Comparison of ENCODE assay signal across 8 cellular contexts in genomic region chr3:30768703-30769550, GRCh38.
DNase-seq lines count a peak whose midpoint lies in the region; ATAC-seq and TF ChIP-seq lines count a peak whose summit lies in the region.

No MANE protein-coding gene starts in this region.

- intact Hi-C loops in activated T-helper 1 cell treated with anti-CD3 and anti-CD28 coated beads, Interleukin-12 subunit alpha, Interleukin-12 subunit beta, Interleukin-2, Interleukin-4 antibody, amounts not matched to agents 30 ng/mL and 10 ng/mL and 1 ng/mL, durations not matched to agents 14 hours and 24 hours and 36 hours (cut with micrococcal nuclease), result loop anchor here (1.0 to 5.0 kb wide), 7 partner anchors 158 to 1373 kb away; partner anchors contain the start of gene STT3B

- H3K9me3 ChIP-seq in thoracic aorta, result no peaks in the 10 kb centered on the region

- H3K4me3 ChIP-seq in fibroblast of villous mesenchyme (ENCODE audit: low read depth, low read length), result no peak overlapping the region
- no peak overlapping the region for H3K4me3 ChIP-seq in thoracic aorta

- no peaks in the 10 kb centered on the region for H3K36me3 ChIP-seq in thoracic aorta

- H3K4me1 Mint-ChIP-seq in activated T-helper 1 cell treated with anti-CD3 and anti-CD28 coated beads, Interleukin-12 subunit alpha, Interleukin-12 subunit beta, Interleukin-2, Interleukin-4 antibody, amounts not matched to agents 30 ng/mL and 10 ng/mL and 1 ng/mL, durations not matched to agents 14 hours and 24 hours and 36 hours (ENCODE audit: low read depth), result peaks cover 14% of the 10 kb centered on the region

- no peak overlapping the region for H3K27ac Mint-ChIP-seq in activated T-helper 1 cell treated with anti-CD3 and anti-CD28 coated beads, Interleukin-12 subunit alpha, Interleukin-12 subunit beta, Interleukin-2, Interleukin-4 antibody, amounts not matched to agents 30 ng/mL and 10 ng/mL and 1 ng/mL, durations not matched to agents 14 hours and 24 hours and 36 hours

- H3K27ac ChIP-seq in thoracic aorta, result no peak overlapping the region

- TF ChIP-seq CTCF in GM12872 (IDR thresholded peaks at IDR 0.05; ENCODE audit: insufficient read depth, low read depth, low read length) (peak; percentile 78), fibroblast of villous mesenchyme (IDR thresholded peaks at IDR 0.05; ENCODE audit: insufficient read depth, low read depth, low read length) (peak; percentile 90), omental fat pad (IDR thresholded peaks at IDR 0.05) (peak in 2 of 3 donors; percentile 34 to 49), thoracic aorta (IDR thresholded peaks at IDR 0.05) (peak; percentile 88)

- H3K27me3 ChIP-seq in thoracic aorta (replicated peaks; ENCODE audit: insufficient read depth), result no peaks in the 10 kb centered on the region

- H3K4me1 ChIP-seq in thoracic aorta (ENCODE audit: control insufficient read depth in 1 of 2, low read depth in 2 of 2), result peaks cover 0 to 9% of the 10 kb centered on the region in 2 donors

- DNase-seq in OCI-M1 (lab: John Stamatoyannopoulos, UW), result peak; percentile 74
- peak; percentile 59 for DNase-seq in activated T-helper 1 cell treated with anti-CD3 and anti-CD28 coated beads, Interleukin-12 subunit alpha, Interleukin-12 subunit beta, Interleukin-2, Interleukin-4 antibody, amounts not matched to agents 30 ng/mL and 10 ng/mL and 1 ng/mL, durations not matched to agents 14 hours and 24 hours and 36 hours (ENCODE audit: low spot score)
- peak; percentile 67 for DNase-seq in fibroblast of villous mesenchyme (ENCODE audit: low read depth)
- DNase-seq in omental fat pad (ENCODE audit: low spot score), result peak; percentile 80
- DNase-seq in thoracic aorta (ENCODE audit: low spot score), result peak; percentile 9

- no peaks in the 10 kb centered on the region for H3K36me3 Mint-ChIP-seq in activated T-helper 1 cell treated with anti-CD3 and anti-CD28 coated beads, Interleukin-12 subunit alpha, Interleukin-12 subunit beta, Interleukin-2, Interleukin-4 antibody, amounts not matched to agents 30 ng/mL and 10 ng/mL and 1 ng/mL, durations not matched to agents 14 hours and 24 hours and 36 hours (ENCODE audit: low read depth)

- ATAC-seq in HG03342 (IDR thresholded peaks at IDR 0.05; ENCODE audit: unreplicated experiment) (peak; percentile 67), omental fat pad (ENCODE audit: low FRiP score) (no peak), thoracic aorta (ENCODE audit: insufficient number of reproducible peaks, low FRiP score, low read depth) (peak; percentile 32), GM19023 (IDR thresholded peaks at IDR 0.05; ENCODE audit: unreplicated experiment) (no peak)

- no peaks in the 10 kb centered on the region for H3K9me3 Mint-ChIP-seq in activated T-helper 1 cell treated with anti-CD3 and anti-CD28 coated beads, Interleukin-12 subunit alpha, Interleukin-12 subunit beta, Interleukin-2, Interleukin-4 antibody, amounts not matched to agents 30 ng/mL and 10 ng/mL and 1 ng/mL, durations not matched to agents 14 hours and 24 hours and 36 hours

- H3K27me3 Mint-ChIP-seq in activated T-helper 1 cell treated with anti-CD3 and anti-CD28 coated beads, Interleukin-12 subunit alpha, Interleukin-12 subunit beta, Interleukin-2, Interleukin-4 antibody, amounts not matched to agents 30 ng/mL and 10 ng/mL and 1 ng/mL, durations not matched to agents 14 hours and 24 hours and 36 hours (ENCODE audit: insufficient read depth), result peaks cover 20% of the 10 kb centered on the region

- no peak overlapping the region for H3K4me3 Mint-ChIP-seq in activated T-helper 1 cell treated with anti-CD3 and anti-CD28 coated beads, Interleukin-12 subunit alpha, Interleukin-12 subunit beta, Interleukin-2, Interleukin-4 antibody, amounts not matched to agents 30 ng/mL and 10 ng/mL and 1 ng/mL, durations not matched to agents 14 hours and 24 hours and 36 hours

Comparison
In these comparisons a context has a peak if more than half of its experiments do, and no peak if none do; other contexts are left out.
1. ATAC-seq: peak in HG03342 (single experiment) and thoracic aorta (single experiment); none in omental fat pad (single experiment) and GM19023 (single experiment).
2. DNase-seq: peak in every context shown above with its lines; median percentile 80 in omental fat pad; 74 in OCI-M1; 67 in fibroblast of villous mesenchyme; 59 in activated T-helper 1 cell treated with anti-CD3 and anti-CD28 coated beads, Interleukin-12 subunit alpha, Interleukin-12 subunit beta, Interleukin-2, Interleukin-4 antibody, amounts not matched to agents 30 ng/mL and 10 ng/mL and 1 ng/mL, durations not matched to agents 14 hours and 24 hours and 36 hours; 9 in thoracic aorta.
3. Peak in every context shown above with its lines, with median percentiles within 50 percentile points of each other: CTCF ChIP-seq.